ENCODE assay signal across 15 cellular contexts in genomic region chr18:13235981-13236380, GRCh38. TPM values are rescaled to one million over a fixed set of nuclear protein-coding genes. Genes with fewer than 3 reads are reported as not detected.
DNase-seq lines count a peak whose midpoint lies in the region; ATAC-seq, FAIRE-seq and TF ChIP-seq lines count a peak whose summit lies in the region.
"Had no signal": no experiment of that assay in that cellular context is flagged by ENCODE, and none has a peak within 500 bp of the region (broad histone marks: within the 10 kb centered on the region; RNA-seq: fewer than 3 reads in every experiment).

No MANE protein-coding gene starts in this region.

- CTCF ChIA-PET in CD8-positive, alpha-beta T cell (lab: Charles Lee): no interaction called here

- no peak for TF ChIP-seq CTCF in CD8-positive, alpha-beta T cell (IDR thresholded peaks at IDR 0.05)
- TF ChIP-seq CTCF in left ventricle myocardium inferior (IDR thresholded peaks at IDR 0.05; ENCODE audit: borderline replicate concordance): no peak
- no peak for TF ChIP-seq CTCF in psoas muscle (IDR thresholded peaks at IDR 0.05)

- H3K4me3 ChIP-seq in CD8-positive, alpha-beta T cell (ENCODE audit: low read depth, low read length): no peak overlapping the region
- H3K4me3 ChIP-seq in left ventricle myocardium inferior (no peak overlapping the region), psoas muscle (no peak overlapping the region)
- H3K4me3 ChIP-seq: K562 had no signal

- H3K4me1 Mint-ChIP-seq in CD8-positive, alpha-beta T cell (ENCODE audit: low read depth): peaks cover 2% of the 10 kb centered on the region
- H3K4me1 Mint-ChIP-seq: activated B cell treated with CpG ODN at 0.5 μM for 24 hours, memory B cell had no signal

- no peak for FAIRE-seq in GM12891 (lab: Jason Lieb, UNC)
- FAIRE-seq: endothelial cell of umbilical vein, GM12892, K562 had no signal

- 42 to 47% (median 43%) methylated on average over 8 of the region's 8 CpGs for WGBS in psoas muscle, 3 donors

- ATAC-seq in CD8-positive, alpha-beta T cell: no peak
- peak in 2 of 4 donors; percentile 64 to 71 for ATAC-seq in psoas muscle
- ATAC-seq: K562 had no signal

- no peaks in the 10 kb centered on the region for H3K4me1 ChIP-seq in CD8-positive, alpha-beta T cell (ENCODE audit: insufficient read depth, low read length)
- H3K4me1 ChIP-seq in left ventricle myocardium inferior (peaks cover 56% of the 10 kb centered on the region), psoas muscle (peaks cover 13% of the 10 kb centered on the region)

- POLR2A ChIA-PET in CD8-positive, alpha-beta T cell (lab: Charles Lee): no interaction called here

- no peak for TF ChIP-seq POLR2A in GM12891 (IDR thresholded peaks at IDR 0.05; ENCODE audit: low read depth, low read length)

- no peaks in the 10 kb centered on the region for H3K36me3 Mint-ChIP-seq in CD8-positive, alpha-beta T cell
- H3K36me3 Mint-ChIP-seq: memory B cell had no signal

- no peaks in the 10 kb centered on the region for H3K9me3 Mint-ChIP-seq in CD8-positive, alpha-beta T cell
- H3K9me3 Mint-ChIP-seq: activated B cell treated with CpG ODN at 0.5 μM for 24 hours, memory B cell had no signal

- no peaks in the 10 kb centered on the region for H3K9me3 ChIP-seq in CD8-positive, alpha-beta T cell (ENCODE audit: low read length)
- no peaks in the 10 kb centered on the region for H3K9me3 ChIP-seq in left ventricle myocardium inferior (replicated peaks)
- H3K9me3 ChIP-seq in psoas muscle: no peaks in the 10 kb centered on the region

- H3K36me3 ChIP-seq in CD8-positive, alpha-beta T cell (ENCODE audit: insufficient read depth, low read length): no peaks in the 10 kb centered on the region
- H3K36me3 ChIP-seq in left ventricle myocardium inferior (no peaks in the 10 kb centered on the region), psoas muscle (ENCODE audit: insufficient read depth in 1 of 2, low read depth in 1 of 2) (no peaks in the 10 kb centered on the region)

- DNase-seq in CD8-positive, alpha-beta T cell: peak in 1 of 7 experiments; percentile 25
- DNase-seq in anterior cingulate cortex (lab: John Stamatoyannopoulos, UW): peak in 36 of 58 donors; percentile 18 to 83 (median 50)
- peak; percentile 62 for DNase-seq in left ventricle myocardium inferior
- peak; percentile 79 to 83 for DNase-seq in psoas muscle
- DNase-seq in NCI-H2107 (lab: John Stamatoyannopoulos, UW): no peak
- no peak for DNase-seq in activated CD4-positive, alpha-beta T cell treated with anti-CD3 and anti-CD28 coated beads for 48 hours
- DNase-seq in NCI-H2227 treated with DMSO at 0.1 percent for 48 hours (lab: John Stamatoyannopoulos, UW): no peak
- no peak for DNase-seq in GM12891 (ENCODE audit: insufficient read length, low spot score)
- DNase-seq: activated B cell treated with CpG ODN at 0.5 μM for 24 hours, amniotic stem cell, NCI-H187 had no signal

- no peaks in the 10 kb centered on the region for H3K27me3 ChIP-seq in CD8-positive, alpha-beta T cell (ENCODE audit: insufficient read depth, low read length)
- H3K27me3 ChIP-seq in left ventricle myocardium inferior (ENCODE audit: low read depth): no peaks in the 10 kb centered on the region
- no peaks in the 10 kb centered on the region for H3K27me3 ChIP-seq in psoas muscle (ENCODE audit: insufficient read depth in 3 of 3, low read length in 2 of 3)

- intact Hi-C loops in CD8-positive, alpha-beta T cell (cut with DNase I, micrococcal nuclease): no loop called here
- intact Hi-C loops in left ventricle myocardium inferior (cut with micrococcal nuclease) (no loop called here), psoas muscle (cut with DNase I) (no loop called here)

- peak overlapping the region; percentile 32 for H3K27ac Mint-ChIP-seq in CD8-positive, alpha-beta T cell
- H3K27ac Mint-ChIP-seq: activated B cell treated with CpG ODN at 0.5 μM for 24 hours, memory B cell had no signal

- H3K4me3 Mint-ChIP-seq in CD8-positive, alpha-beta T cell: no peak overlapping the region
- H3K4me3 Mint-ChIP-seq: activated B cell treated with CpG ODN at 0.5 μM for 24 hours, memory B cell had no signal

- no peak overlapping the region for H3K27ac ChIP-seq in CD8-positive, alpha-beta T cell (ENCODE audit: low read depth, low read length)
- peak overlapping the region; percentile 19 for H3K27ac ChIP-seq in left ventricle myocardium inferior (replicated peaks)
- no peak overlapping the region for H3K27ac ChIP-seq in psoas muscle

- H3K27me3 Mint-ChIP-seq in CD8-positive, alpha-beta T cell (ENCODE audit: low read depth): no peaks in the 10 kb centered on the region

TF ChIP-seq in GM12891, 5 proteins besides CTCF, POLR2A, EP300 and RAD21:
- TF ChIP-seq PAX5 (IDR thresholded peaks at IDR 0.05; ENCODE audit: insufficient read depth, low read length, severe bottlenecking): no peak
- no peak for TF ChIP-seq POLR2AphosphoS5 (IDR thresholded peaks at IDR 0.05; ENCODE audit: low read depth, low read length)
- no peak for TF ChIP-seq SPI1 (IDR thresholded peaks at IDR 0.05; ENCODE audit: low read depth, low read length)
- TF ChIP-seq TAF1 (IDR thresholded peaks at IDR 0.05; ENCODE audit: low read depth, low read length): no peak
- TF ChIP-seq POU2F2 (IDR thresholded peaks at IDR 0.05; ENCODE audit: low read depth, low read length): no peak
TF ChIP-seq in GM12891: peak in this region for 0.

RNA-seq across cellular contexts. Expression of gene LDLRAD4, which starts 17.4 kb away (rescaled TPM):
- 10 to 100 TPM; 31.0 to 35.1 TPM for total RNA-seq in CD8-positive, alpha-beta T cell
- 43.3 TPM for total RNA-seq in left ventricle myocardium inferior
- 10 to 100 TPM in 1 of 4 donors, 1 to 10 TPM in 3; 3.8 to 13.9 (median 7.8) TPM for total RNA-seq in psoas muscle
- 1 to 10 TPM; 1.8 to 2.1 (median 2.0) TPM for polyA plus RNA-seq in psoas muscle
- 31.0 TPM for polyA plus RNA-seq in GM12891 (2012; ENCODE audit: low read depth, missing spikeins)
- total RNA-seq: K562 had no signal

Comparison
In these comparisons a context has a peak if more than half of its experiments do, and no peak if none do; other contexts are left out.
1. DNase-seq: peak in anterior cingulate cortex (36 of 58), left ventricle myocardium inferior (single experiment) and psoas muscle (2 of 2); none in NCI-H2107 (single experiment), activated CD4-positive, alpha-beta T cell treated with anti-CD3 and anti-CD28 coated beads for 48 hours (single experiment), NCI-H2227 treated with DMSO at 0.1 percent for 48 hours (single experiment) and GM12891 (single experiment).